ENCODE assay signal across 17 cellular contexts in genomic region chr11:113977071-113977490, GRCh38.
DNase-seq lines count a peak whose midpoint lies in the region; ATAC-seq and TF ChIP-seq lines count a peak whose summit lies in the region.
"Had no signal": no experiment of that assay in that cellular context is flagged by ENCODE, and none has a peak within 500 bp of the region (broad histone marks: within the 10 kb centered on the region; RNA-seq: fewer than 3 reads in every experiment).

No MANE protein-coding gene starts in this region.

- no peak for TF ChIP-seq CTCF in OCI-LY3 (IDR thresholded peaks at IDR 0.05; ENCODE audit: low read depth, low read length)

- H3K9ac ChIP-seq in BLaER1 (no peak overlapping the region), OCI-LY3 (ENCODE audit: low read length) (peak overlapping the region; percentile 95)

- no peak overlapping the region for H3K4me3 ChIP-seq in BLaER1
- H3K4me3 ChIP-seq in OCI-LY3 (ENCODE audit: low read length), result peak overlapping the region; percentile 76
- H3K4me3 ChIP-seq: HAP-1 had no signal

- peaks cover 42% of the 10 kb centered on the region for H3K4me1 ChIP-seq in BLaER1
- peaks cover 85% of the 10 kb centered on the region for H3K4me1 ChIP-seq in OCI-LY3 (ENCODE audit: low read length)
- H3K4me1 ChIP-seq: HAP-1 had no signal

- DNase-seq in memory B cell (ENCODE audit: low spot score in 2 of 2), result peak; percentile 43 to 46
- no peak for DNase-seq in NCI-H526 treated with DMSO at 0.1 percent for 48 hours (lab: John Stamatoyannopoulos, UW)
- no peak for DNase-seq in NCI-H2081 (lab: John Stamatoyannopoulos, UW)
- DNase-seq: AML-193; CD8-positive, alpha-beta T cell; MM.1S; NCI-H187; NCI-H2171; NCI-H446 treated with DMSO at 0.1 percent for 48 hours; NCI-H774; SIG-M5 had no signal

- H3K36me3 ChIP-seq in BLaER1 (no peaks in the 10 kb centered on the region), OCI-LY3 (replicated peaks; ENCODE audit: low read depth, low read length) (peaks cover 23% of the 10 kb centered on the region)
- H3K36me3 ChIP-seq: HAP-1 had no signal

- no peaks in the 10 kb centered on the region for H3K27me3 Mint-ChIP-seq in memory B cell

- H3K4me3 Mint-ChIP-seq in memory B cell, result peak overlapping the region; percentile 73
- H3K4me3 Mint-ChIP-seq: CD8-positive, alpha-beta T cell had no signal

- ATAC-seq in GM19452 (IDR thresholded peaks at IDR 0.05; ENCODE audit: unreplicated experiment) (peak; percentile 63), memory B cell (ENCODE audit: low read depth) (peak; percentile 56), HG03280 (IDR thresholded peaks at IDR 0.05; ENCODE audit: unreplicated experiment) (no peak), HG03045 (IDR thresholded peaks at IDR 0.05; ENCODE audit: unreplicated experiment) (no peak)
- ATAC-seq: CD8-positive, alpha-beta T cell had no signal

- peaks cover 40% of the 10 kb centered on the region for H3K79me2 ChIP-seq in OCI-LY3 (ENCODE audit: low read length)

- H2AFZ ChIP-seq in OCI-LY3 (ENCODE audit: low read depth, low read length), result no peak overlapping the region

- H3K4me1 Mint-ChIP-seq in memory B cell, result peaks cover 65% of the 10 kb centered on the region

- H3K27ac ChIP-seq in BLaER1, result no peak overlapping the region
- peak overlapping the region; percentile 99 for H3K27ac ChIP-seq in OCI-LY3 (ENCODE audit: low read length)

- H3K9me3 Mint-ChIP-seq in memory B cell, result no peaks in the 10 kb centered on the region
- H3K9me3 Mint-ChIP-seq: CD8-positive, alpha-beta T cell had no signal

- no peaks in the 10 kb centered on the region for H3K36me3 Mint-ChIP-seq in memory B cell
- H3K36me3 Mint-ChIP-seq: CD8-positive, alpha-beta T cell had no signal

- H3K4me2 ChIP-seq in BLaER1 (peak overlapping the region; percentile 75), OCI-LY3 (ENCODE audit: low read length) (peak overlapping the region; percentile 99)

- H3K27me3 ChIP-seq in BLaER1 (0 out of 2 replicates have a peak, but pooled peaks cover 8% of the 10 kb centered on the region), OCI-LY3 (ENCODE audit: low read depth, low read length) (no peaks in the 10 kb centered on the region)

- H3K9me3 ChIP-seq in BLaER1 (no peaks in the 10 kb centered on the region), OCI-LY3 (ENCODE audit: insufficient read depth, low read length) (no peaks in the 10 kb centered on the region)
- H3K9me3 ChIP-seq: HAP-1 had no signal

- peak overlapping the region; percentile 98 for H3K27ac Mint-ChIP-seq in memory B cell
- H3K27ac Mint-ChIP-seq: CD8-positive, alpha-beta T cell had no signal

- H4K20me1 ChIP-seq in BLaER1, result peaks cover 9% of the 10 kb centered on the region; the same call in 1 of the 2 replicates
- H4K20me1 ChIP-seq in OCI-LY3 (ENCODE audit: insufficient read depth, low read length), result no peaks in the 10 kb centered on the region

Comparison
In these comparisons a context has a peak if more than half of its experiments do, and no peak if none do; other contexts are left out.
1. ATAC-seq: peak in GM19452 (single experiment) and memory B cell (single experiment); none in HG03280 (single experiment) and HG03045 (single experiment).
2. DNase-seq: peak in memory B cell (2 of 2); none in NCI-H526 treated with DMSO at 0.1 percent for 48 hours (single experiment) and NCI-H2081 (0 of 2).